ENCODE assay signal across 33 cellular contexts in the genomic region with DNA sequence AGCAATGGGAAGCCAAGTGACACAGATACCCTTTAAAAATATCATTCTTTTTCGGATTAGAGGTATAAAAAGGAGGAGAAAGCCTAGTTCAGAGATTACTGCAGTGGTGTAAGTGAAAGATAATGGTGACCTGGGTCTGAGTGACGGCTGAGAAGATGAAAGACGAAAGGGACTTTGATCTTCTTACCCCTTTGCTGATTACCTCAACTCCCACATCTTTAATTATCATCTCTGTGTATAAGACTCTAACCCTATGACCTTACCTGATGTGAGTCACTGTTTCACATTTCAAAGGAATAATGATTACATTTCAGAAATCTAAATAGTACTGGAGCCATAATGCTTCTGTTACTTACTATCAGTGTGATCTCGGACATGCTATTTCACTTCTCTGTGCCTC. TPM values are rescaled to one million over a fixed set of nuclear protein-coding genes. Genes with fewer than 3 reads are reported as not detected.
"Had no signal": no experiment of that assay in that cellular context is flagged by ENCODE, and none has a peak within 500 bp of the region (broad histone marks: within the 10 kb centered on the region; RNA-seq: fewer than 3 reads in every experiment).

No MANE protein-coding gene starts in this region.

- H3K27me3 Mint-ChIP-seq: effector memory CD8-positive, alpha-beta T cell had no signal

- H3K4me3 Mint-ChIP-seq: dendritic cell treated with granulocyte-macrophage colony-stimulating factor and Interleukin-4, amounts not matched to agents 40 ng/mL and 50 ng/mL, for 4 days; effector memory CD8-positive, alpha-beta T cell; endodermal cell; mesothelial cell of epicardium had no signal

- H3K27ac Mint-ChIP-seq: dendritic cell treated with granulocyte-macrophage colony-stimulating factor and Interleukin-4, amounts not matched to agents 40 ng/mL and 50 ng/mL, for 4 days; effector memory CD8-positive, alpha-beta T cell; endodermal cell; mesothelial cell of epicardium had no signal

- H3K9me3 Mint-ChIP-seq: dendritic cell treated with granulocyte-macrophage colony-stimulating factor and Interleukin-4, amounts not matched to agents 40 ng/mL and 50 ng/mL, for 4 days; effector memory CD8-positive, alpha-beta T cell; endodermal cell; mesothelial cell of epicardium had no signal

- H3K27me3 ChIP-seq: colonic mucosa, esophagus squamous epithelium, gastrocnemius medialis, heart right ventricle, left lung had no signal

- H3K4me1 ChIP-seq: colonic mucosa, esophagus squamous epithelium, gastrocnemius medialis, heart right ventricle, left lung, lower lobe of right lung had no signal

- DNase-seq: colonic mucosa; cortex of kidney; effector CD8-positive, alpha-beta T cell; effector memory CD8-positive, alpha-beta T cell; endodermal cell; erythroblast; esophagus squamous epithelium; foreskin fibroblast; foreskin melanocyte; gastrocnemius medialis; glutamatergic neuron; head of caudate nucleus; heart right ventricle; hippocampal formation; left cardiac atrium; left lung; left ventricle myocardium superior; lower lobe of right lung; mesenchymal stem cell had no signal

- FAIRE-seq: endometrium, islet of Langerhans, keratinocyte had no signal

- H3K9me3 ChIP-seq: colonic mucosa, esophagus squamous epithelium, gastrocnemius medialis, heart right ventricle, left lung, lower lobe of right lung had no signal

- H3K4me3 ChIP-seq: colonic mucosa, esophagus squamous epithelium, gastrocnemius medialis, heart right ventricle, left lung, lower lobe of right lung had no signal

- H3K4me1 Mint-ChIP-seq: mesothelial cell of epicardium had no signal

- H3K27ac ChIP-seq: colonic mucosa, epithelial cell of prostate, esophagus squamous epithelium, gastrocnemius medialis, heart right ventricle, left lung, lower lobe of right lung had no signal

- ATAC-seq: effector memory CD8-positive, alpha-beta T cell; esophagus mucosa; gastrocnemius medialis; heart right ventricle; left cardiac atrium; left lung; left ventricle myocardium superior; lower lobe of right lung had no signal

- H3K36me3 ChIP-seq: colonic mucosa had no signal

RNA-seq across cellular contexts. Expression of a gene that starts 21.4 kb away (rescaled TPM):
- total RNA-seq: dermis microvascular lymphatic vessel endothelial cell, gastrocnemius medialis, left ventricle myocardium superior, lung microvascular endothelial cell, mesenteric fat pad, mononuclear cell had no signal

RNA-seq across cellular contexts. Expression of a gene that starts 27.7 kb away (rescaled TPM):
- total RNA-seq: dermis microvascular lymphatic vessel endothelial cell, esophagus squamous epithelium, gastrocnemius medialis, glomerular endothelial cell, heart right ventricle, kidney epithelial cell, left cardiac atrium, left lung, left ventricle myocardium superior, lower leg skin, lung microvascular endothelial cell, mesenteric fat pad, mesothelial cell of epicardium, mononuclear cell had no signal
- polyA plus RNA-seq: heart right ventricle had no signal
